21 cellular contexts compared by ENCODE assay signal in the genomic region with DNA sequence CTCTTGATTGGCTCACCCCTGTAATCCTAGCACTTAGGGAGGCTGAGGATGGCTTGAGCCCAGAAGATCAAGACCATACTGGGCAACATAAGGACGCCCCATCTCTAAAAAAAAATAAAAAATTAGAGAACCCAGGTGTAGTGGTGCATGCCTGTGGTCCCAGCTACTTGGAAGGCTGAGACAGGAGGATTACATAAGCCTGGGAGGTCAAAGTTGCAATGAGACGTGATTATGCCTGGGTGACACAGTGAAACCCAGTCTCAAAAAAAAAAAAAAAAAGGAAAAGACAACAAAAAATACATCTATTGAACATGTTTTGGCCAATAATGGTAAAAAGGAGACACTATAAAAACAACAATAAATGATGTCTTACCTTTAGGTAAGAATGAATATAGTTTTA. TPM values are rescaled to one million over a fixed set of nuclear protein-coding genes. Genes with fewer than 3 reads are reported as not detected.
DNase-seq lines count a peak whose midpoint lies in the region; ATAC-seq, FAIRE-seq and TF ChIP-seq lines count a peak whose summit lies in the region.
"Had no signal": no experiment of that assay in that cellular context is flagged by ENCODE, and none has a peak within 500 bp of the region (broad histone marks: within the 10 kb centered on the region; RNA-seq: fewer than 3 reads in every experiment).

No MANE protein-coding gene starts in this region.

- H3K27ac Mint-ChIP-seq in activated naive CD4-positive, alpha-beta T cell treated with anti-CD3 and anti-CD28 coated beads, Interleukin-2, amount 10 ng/mL, durations not matched to agents 7 days and 5 days, result peak overlapping the region; percentile 15
- H3K27ac Mint-ChIP-seq in activated naive CD4-positive, alpha-beta T cell treated with anti-CD3 and anti-CD28 coated beads, Interleukin-2, amount 50 U/mL, for 72 hours, result no peak overlapping the region
- H3K27ac Mint-ChIP-seq: GM23338 had no signal

- H3K9me3 ChIP-seq in kidney (ENCODE audit: control insufficient read depth in 1 of 2, low read length in 2 of 2) (no peaks in the 10 kb centered on the region), parathyroid adenoma (ENCODE audit: control insufficient read depth, low read length) (no peaks in the 10 kb centered on the region)

- CTCF ChIA-PET in activated naive CD4-positive, alpha-beta T cell treated with anti-CD3 and anti-CD28 coated beads, Interleukin-2, amount 10 ng/mL, durations not matched to agents 7 days and 5 days (lab: Charles Lee), result interaction anchor here (0.7 kb wide), 1 partner anchor 900 kb away, joined by 3 read pairs; no protein-coding TSS in a partner anchor

- intact Hi-C loops in kidney (cut with DNase I), result no loop called here

- H3K27me3 Mint-ChIP-seq in activated naive CD4-positive, alpha-beta T cell treated with anti-CD3 and anti-CD28 coated beads, Interleukin-2, amount 10 ng/mL, durations not matched to agents 7 days and 5 days, result no peaks in the 10 kb centered on the region
- H3K27me3 Mint-ChIP-seq: CD8-positive, alpha-beta memory T cell had no signal

- H3K9ac ChIP-seq in kidney (ENCODE audit: low read length in 2 of 2), result no peak overlapping the region
- H3K9ac ChIP-seq in parathyroid adenoma, result no peak overlapping the region
- H3K9ac ChIP-seq: BLaER1 had no signal

- no peak for ATAC-seq in activated naive CD4-positive, alpha-beta T cell treated with anti-CD3 and anti-CD28 coated beads, Interleukin-2, amount 50 U/mL, for 72 hours
- ATAC-seq: GM12878, GM23338 had no signal

- H3K27ac ChIP-seq in kidney (ENCODE audit: low read depth in 2 of 2, low read length in 2 of 2) (no peak overlapping the region), parathyroid adenoma (peak overlapping the region; percentile 33)
- H3K27ac ChIP-seq: 22Rv1, BLaER1, HL-60 had no signal

- H3K4me1 ChIP-seq in kidney (ENCODE audit: control insufficient read depth in 1 of 2, insufficient read depth in 1 of 2, low read depth in 1 of 2, low read length in 2 of 2) (peaks cover 8 to 21% of the 10 kb centered on the region in 2 donors), parathyroid adenoma (peaks cover 20% of the 10 kb centered on the region)
- H3K4me1 ChIP-seq: BLaER1 had no signal

- no peak for DNase-seq in activated naive CD4-positive, alpha-beta T cell treated with anti-CD3 and anti-CD28 coated beads, Interleukin-2, amount 10 ng/mL, durations not matched to agents 7 days and 5 days
- no peak for DNase-seq in activated naive CD4-positive, alpha-beta T cell treated with anti-CD3 and anti-CD28 coated beads, Interleukin-2, amount 50 U/mL, for 72 hours (ENCODE audit: low spot score in 2 of 2)
- DNase-seq in kidney (no peak), SHP77 treated with DMSO at 0.1 percent for 48 hours (lab: John Stamatoyannopoulos, UW) (no peak), NCI-H2196 (lab: John Stamatoyannopoulos, UW; ENCODE audit: unreplicated experiment) (no peak), UCSD-AML1 (lab: John Stamatoyannopoulos, UW; ENCODE audit: unreplicated experiment) (no peak)
- DNase-seq: CD8-positive, alpha-beta memory T cell; COR-L47; DMS 273 treated with DMSO at 0.1 percent for 48 hours; DMS53; DND-41; EL; HCEC 1CT; IMR-90 had no signal

- peaks cover 28% of the 10 kb centered on the region for H3K79me2 ChIP-seq in parathyroid adenoma

- TF ChIP-seq CTCF in kidney (IDR thresholded peaks at IDR 0.05; ENCODE audit: borderline replicate concordance, extremely low read depth, insufficient read depth), result no peak
- no peak for TF ChIP-seq CTCF in parathyroid adenoma (IDR thresholded peaks at IDR 0.05)

- no peak overlapping the region for H3K4me3 Mint-ChIP-seq in activated naive CD4-positive, alpha-beta T cell treated with anti-CD3 and anti-CD28 coated beads, Interleukin-2, amount 10 ng/mL, durations not matched to agents 7 days and 5 days
- H3K4me3 Mint-ChIP-seq: CD14-positive monocyte; CD8-positive, alpha-beta memory T cell; GM23338 had no signal

- H3K9me3 Mint-ChIP-seq in activated naive CD4-positive, alpha-beta T cell treated with anti-CD3 and anti-CD28 coated beads, Interleukin-2, amount 10 ng/mL, durations not matched to agents 7 days and 5 days, result peaks cover 4% of the 10 kb centered on the region
- H3K9me3 Mint-ChIP-seq in activated naive CD4-positive, alpha-beta T cell treated with anti-CD3 and anti-CD28 coated beads, Interleukin-2, amount 50 U/mL, for 72 hours, result peaks cover 0 to 10% of the 10 kb centered on the region in 2 donors
- H3K9me3 Mint-ChIP-seq: GM23338 had no signal

- H3K36me3 Mint-ChIP-seq in activated naive CD4-positive, alpha-beta T cell treated with anti-CD3 and anti-CD28 coated beads, Interleukin-2, amount 10 ng/mL, durations not matched to agents 7 days and 5 days, result peaks cover 4% of the 10 kb centered on the region
- peaks cover 0 to 17% of the 10 kb centered on the region in 2 donors for H3K36me3 Mint-ChIP-seq in activated naive CD4-positive, alpha-beta T cell treated with anti-CD3 and anti-CD28 coated beads, Interleukin-2, amount 50 U/mL, for 72 hours

- peak; percentile 19 for FAIRE-seq in kidney (lab: Jason Lieb, UNC)
- FAIRE-seq: GM12878 had no signal

- H3K36me3 ChIP-seq in kidney (ENCODE audit: control insufficient read depth in 1 of 2, insufficient read depth in 2 of 2, low read length in 2 of 2) (no peaks in the 10 kb centered on the region), parathyroid adenoma (ENCODE audit: control insufficient read depth, insufficient read depth, low read length) (no peaks in the 10 kb centered on the region)

- H2AFZ ChIP-seq in parathyroid adenoma, result no peak overlapping the region
- H2AFZ ChIP-seq: GM23338 had no signal

- peaks cover 3% of the 10 kb centered on the region for H3K4me1 Mint-ChIP-seq in activated naive CD4-positive, alpha-beta T cell treated with anti-CD3 and anti-CD28 coated beads, Interleukin-2, amount 10 ng/mL, durations not matched to agents 7 days and 5 days

- no peaks in the 10 kb centered on the region for H3K27me3 ChIP-seq in parathyroid adenoma (ENCODE audit: control insufficient read depth, insufficient read depth, low read length)
- H3K27me3 ChIP-seq: BLaER1 had no signal

- no peak overlapping the region for H3K4me3 ChIP-seq in kidney (ENCODE audit: low read length in 2 of 2)
- H3K4me3 ChIP-seq in parathyroid adenoma (ENCODE audit: low read depth, low read length), result no peak overlapping the region
- H3K4me3 ChIP-seq: BLaER1, GM12878, GM23338 had no signal

- H3K4me2 ChIP-seq in parathyroid adenoma (ENCODE audit: low read length), result no peak overlapping the region
- H3K4me2 ChIP-seq: BLaER1, GM23338 had no signal

RNA-seq across cellular contexts. Expression of a gene that starts 37.8 kb away (rescaled TPM):
- total RNA-seq in activated naive CD4-positive, alpha-beta T cell treated with anti-CD3 and anti-CD28 coated beads, Interleukin-2, amount 50 U/mL, for 72 hours, result 10 to 100 TPM; 19.6 to 28.0 TPM
- total RNA-seq in kidney, result 53.5 TPM
- 4.5 TPM for polyA plus RNA-seq in kidney (ENCODE audit: insufficient read depth, low read depth, low replicate concordance)
